Comparison of ENCODE assay signal across 21 cellular contexts in the genomic region with DNA sequence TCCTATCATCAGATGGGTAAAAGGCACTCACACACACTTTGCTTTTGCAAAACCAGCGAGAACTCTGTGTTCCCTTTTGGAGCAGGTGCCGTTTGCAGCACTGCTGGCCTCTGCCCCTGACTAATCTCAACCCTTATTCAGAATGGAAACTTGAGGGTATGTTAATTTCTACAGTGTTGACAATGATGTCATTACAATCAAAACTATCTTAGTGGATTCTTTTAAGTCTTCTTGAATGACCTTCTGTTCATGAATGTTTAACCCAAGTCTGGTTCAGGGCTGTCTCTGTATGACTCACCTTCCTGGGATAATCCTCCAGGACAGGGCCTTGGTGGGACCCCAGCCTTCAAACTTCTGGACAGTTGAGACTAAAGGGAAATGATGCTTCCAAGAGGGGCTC.
"Had no signal": no experiment of that assay in that cellular context is flagged by ENCODE, and none has a peak within 500 bp of the region (broad histone marks: within the 10 kb centered on the region; RNA-seq: fewer than 3 reads in every experiment).

No MANE protein-coding gene starts in this region.

- H3K9me3 ChIP-seq: prostate gland, testis had no signal

- H3K27ac Mint-ChIP-seq: activated naive CD4-positive, alpha-beta T cell treated with anti-CD3 and anti-CD28 coated beads, Interleukin-2, amount 50 U/mL, for 24 hours; activated T-helper 2 cell treated with anti-CD3 and anti-CD28 coated beads, Interferon-gamma antibody, Interleukin-2, Interleukin-4, amounts not matched to agents 10 μg/mL and 5 μg/mL and 100 μg/mL, durations not matched to agents 14 hours and 24 hours and 36 hours; dendritic cell treated with granulocyte-macrophage colony-stimulating factor and Interleukin-4, amounts not matched to agents 40 ng/mL and 50 ng/mL, for 4 days; effector memory CD8-positive, alpha-beta T cell; nephron; stimulated activated naive CD8-positive, alpha-beta T cell treated with anti-CD3 and anti-CD28 coated beads, Interleukin-15, Interleukin-2, amounts not matched to agents 100 ng/mL and 50 ng/mL, for 24 hours; T-cell had no signal

- DNase-seq: activated CD4-positive, alpha-beta T cell treated with anti-CD3 and anti-CD28 coated beads for 4 hours; activated CD8-positive, alpha-beta memory T cell treated with anti-CD3 and anti-CD28 coated beads for 24 hours; amygdala; effector memory CD8-positive, alpha-beta T cell; mammary epithelial cell; occipital lobe; stimulated activated CD4-positive, alpha-beta T cell treated with anti-CD3 and anti-CD28 coated beads, Interleukin-4, amount 100 ng/mL, for 1 hour; T-cell; T1000; testis had no signal

- H3K4me3 Mint-ChIP-seq: activated naive CD4-positive, alpha-beta T cell treated with anti-CD3 and anti-CD28 coated beads, Interleukin-2, amount 50 U/mL, for 24 hours; central memory CD8-positive, alpha-beta T cell; dendritic cell treated with granulocyte-macrophage colony-stimulating factor and Interleukin-4, amounts not matched to agents 40 ng/mL and 50 ng/mL, for 4 days; effector memory CD8-positive, alpha-beta T cell; nephron; stimulated activated naive CD8-positive, alpha-beta T cell treated with anti-CD3 and anti-CD28 coated beads, Interleukin-15, Interleukin-2, amounts not matched to agents 100 ng/mL and 50 ng/mL, for 24 hours; T-cell had no signal

- H3K4me1 ChIP-seq: prostate gland, testis had no signal

- H3K36me3 Mint-ChIP-seq: activated naive CD4-positive, alpha-beta T cell treated with anti-CD3 and anti-CD28 coated beads, Interleukin-2, amount 50 U/mL, for 24 hours; T-cell had no signal

- H3K4me3 ChIP-seq: prostate gland, testis had no signal

- H3K27ac ChIP-seq: epithelial cell of prostate, prostate gland, testis, VCaP had no signal

- H3K36me3 ChIP-seq: prostate gland had no signal

- H3K9me3 Mint-ChIP-seq: activated naive CD4-positive, alpha-beta T cell treated with anti-CD3 and anti-CD28 coated beads, Interleukin-2, amount 50 U/mL, for 24 hours; activated T-helper 2 cell treated with anti-CD3 and anti-CD28 coated beads, Interferon-gamma antibody, Interleukin-2, Interleukin-4, amounts not matched to agents 10 μg/mL and 5 μg/mL and 100 μg/mL, durations not matched to agents 14 hours and 24 hours and 36 hours; brain; central memory CD8-positive, alpha-beta T cell; dendritic cell treated with granulocyte-macrophage colony-stimulating factor and Interleukin-4, amounts not matched to agents 40 ng/mL and 50 ng/mL, for 4 days; nephron; stimulated activated naive CD8-positive, alpha-beta T cell treated with anti-CD3 and anti-CD28 coated beads, Interleukin-15, Interleukin-2, amounts not matched to agents 100 ng/mL and 50 ng/mL, for 24 hours; T-cell had no signal

- ATAC-seq: effector memory CD8-positive, alpha-beta T cell; left lobe of liver; T-cell had no signal

- H3K27me3 Mint-ChIP-seq: brain; dendritic cell treated with granulocyte-macrophage colony-stimulating factor and Interleukin-4, amounts not matched to agents 40 ng/mL and 50 ng/mL, for 4 days; effector memory CD8-positive, alpha-beta T cell; stimulated activated naive CD8-positive, alpha-beta T cell treated with anti-CD3 and anti-CD28 coated beads, Interleukin-15, Interleukin-2, amounts not matched to agents 100 ng/mL and 50 ng/mL, for 24 hours had no signal

- H3K27me3 ChIP-seq: testis had no signal

- H3K4me1 Mint-ChIP-seq: activated naive CD4-positive, alpha-beta T cell treated with anti-CD3 and anti-CD28 coated beads, Interleukin-2, amount 50 U/mL, for 24 hours; central memory CD8-positive, alpha-beta T cell; T-cell had no signal
